18 cellular contexts compared by ENCODE assay signal in the genomic region with DNA sequence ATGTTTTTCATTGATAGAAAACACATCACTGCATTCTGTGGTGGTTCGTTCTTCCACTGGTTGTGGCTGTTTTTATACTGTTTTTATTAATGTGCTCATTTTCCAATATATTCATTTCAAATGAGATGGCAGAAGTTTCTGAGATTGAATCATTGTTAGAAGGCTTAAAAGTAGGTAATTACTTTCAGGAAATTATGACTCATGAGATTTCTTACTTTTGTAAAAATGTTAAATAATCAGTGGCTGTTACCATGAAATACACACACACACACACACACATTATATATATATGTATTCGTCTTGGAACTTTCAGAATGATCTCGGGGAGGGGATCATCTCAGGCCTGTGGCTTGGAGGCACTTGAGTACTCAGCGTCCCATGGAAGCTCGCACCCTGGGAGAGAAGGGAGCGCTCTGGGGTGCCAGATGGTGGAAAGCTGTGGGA.
DNase-seq lines count a peak whose midpoint lies in the region; ATAC-seq, FAIRE-seq and TF ChIP-seq lines count a peak whose summit lies in the region.
"Had no signal": no experiment of that assay in that cellular context is flagged by ENCODE, and none has a peak within 500 bp of the region (broad histone marks: within the 10 kb centered on the region; RNA-seq: fewer than 3 reads in every experiment).

No MANE protein-coding gene starts in this region.

- no peaks in the 10 kb centered on the region for H3K27me3 ChIP-seq in CD8-positive, alpha-beta T cell (ENCODE audit: insufficient read depth, low read length)
- H3K27me3 ChIP-seq in bronchial epithelial cell (ENCODE audit: control insufficient read depth, insufficient read depth, low read length) (no peaks in the 10 kb centered on the region), suprapubic skin (no peaks in the 10 kb centered on the region)
- H3K27me3 ChIP-seq: right atrium auricular region had no signal

- TF ChIP-seq POLR2A in suprapubic skin (IDR thresholded peaks at IDR 0.05): no peak

- no peak for TF ChIP-seq EP300 in suprapubic skin (IDR thresholded peaks at IDR 0.05)

- no peaks in the 10 kb centered on the region for H3K36me3 ChIP-seq in CD8-positive, alpha-beta T cell (ENCODE audit: insufficient read depth, low read length)
- H3K36me3 ChIP-seq in bronchial epithelial cell (ENCODE audit: control insufficient read depth, insufficient read depth, low read length) (no peaks in the 10 kb centered on the region), suprapubic skin (no peaks in the 10 kb centered on the region)
- H3K36me3 ChIP-seq: right atrium auricular region had no signal

- 78% methylated on average over 6 of the region's 6 CpGs for WGBS in suprapubic skin

- H3K9me3 ChIP-seq in CD8-positive, alpha-beta T cell (ENCODE audit: low read length): no peaks in the 10 kb centered on the region
- no peaks in the 10 kb centered on the region for H3K9me3 ChIP-seq in suprapubic skin
- H3K9me3 ChIP-seq: right atrium auricular region had no signal

- H3K36me3 Mint-ChIP-seq in CD8-positive, alpha-beta T cell: peaks cover 18% of the 10 kb centered on the region
- H3K36me3 Mint-ChIP-seq: natural killer cell treated with Interleukin-12 subunit alpha and Interleukin-12 subunit beta and Interleukin-15 and Interleukin-18, amount 100 ng/mL, for 72 hours had no signal

- no peaks in the 10 kb centered on the region for H3K27me3 Mint-ChIP-seq in CD8-positive, alpha-beta T cell (ENCODE audit: low read depth)
- H3K27me3 Mint-ChIP-seq: CD4-positive, alpha-beta memory T cell; natural killer cell treated with Interleukin-12 subunit alpha and Interleukin-12 subunit beta and Interleukin-15 and Interleukin-18, amount 100 ng/mL, for 72 hours had no signal

- DNase-seq in CD8-positive, alpha-beta T cell: no peak
- peak; percentile 10 for DNase-seq in HT1080 (ENCODE audit: low read depth)
- DNase-seq in bronchial epithelial cell (ENCODE audit: low read depth): peak; percentile 49
- peak; percentile 53 for DNase-seq in iris pigment epithelial cell (ENCODE audit: low read depth)
- no peak for DNase-seq in suprapubic skin (ENCODE audit: low spot score in 2 of 2)
- no peak for DNase-seq in sciatic nerve (ENCODE audit: low spot score)
- no peak for DNase-seq in activated CD8-positive, alpha-beta memory T cell treated with anti-CD3 and anti-CD28 coated beads for 24 hours
- DNase-seq: activated CD4-positive, CD25-positive, alpha-beta regulatory T cell treated with anti-CD3 and anti-CD28 coated beads, Interleukin-2, amount 50 U/mL, for 72 hours; CD4-positive, alpha-beta memory T cell; erythroblast; NCI-H2081 treated with DMSO at 0.1 percent for 48 hours; NCI-H82; stimulated activated CD4-positive, alpha-beta T cell treated with anti-CD3 and anti-CD28 coated beads, Interleukin-2, amount 100 ng/mL, for 48 hours; trophoblast cell had no signal

- no peak overlapping the region for H3K4me3 ChIP-seq in CD8-positive, alpha-beta T cell (ENCODE audit: low read depth, low read length)
- H3K4me3 ChIP-seq in bronchial epithelial cell (ENCODE audit: low read depth, low read length): no peak overlapping the region
- no peak overlapping the region for H3K4me3 ChIP-seq in suprapubic skin
- H3K4me3 ChIP-seq: right atrium auricular region had no signal

- ATAC-seq in CD8-positive, alpha-beta T cell: no peak
- ATAC-seq in HG02852 (IDR thresholded peaks at IDR 0.05; ENCODE audit: unreplicated experiment): no peak
- no peak for ATAC-seq in sciatic nerve
- ATAC-seq: natural killer cell treated with Interleukin-12 subunit alpha and Interleukin-12 subunit beta and Interleukin-15 and Interleukin-18, amount 100 ng/mL, for 72 hours had no signal

- H3K9me3 Mint-ChIP-seq in CD8-positive, alpha-beta T cell: no peaks in the 10 kb centered on the region
- H3K9me3 Mint-ChIP-seq: natural killer cell treated with Interleukin-12 subunit alpha and Interleukin-12 subunit beta and Interleukin-15 and Interleukin-18, amount 100 ng/mL, for 72 hours had no signal

- H3K4me3 Mint-ChIP-seq in CD8-positive, alpha-beta T cell: no peak overlapping the region
- H3K4me3 Mint-ChIP-seq: activated T-helper 1 cell treated with anti-CD3 and anti-CD28 coated beads, Interleukin-12 subunit alpha, Interleukin-12 subunit beta, Interleukin-2, Interleukin-4 antibody, amounts not matched to agents 30 ng/mL and 10 ng/mL and 1 ng/mL, durations not matched to agents 14 hours and 24 hours and 36 hours; CD4-positive, alpha-beta memory T cell; natural killer cell treated with Interleukin-12 subunit alpha and Interleukin-12 subunit beta and Interleukin-15 and Interleukin-18, amount 100 ng/mL, for 72 hours had no signal

- CTCF ChIA-PET in CD8-positive, alpha-beta T cell (lab: Charles Lee): no interaction called here

- intact Hi-C loops in CD8-positive, alpha-beta T cell (cut with DNase I, micrococcal nuclease): no loop called here
- intact Hi-C loops in sciatic nerve (cut with DNase I): no loop called here

- peaks cover 15% of the 10 kb centered on the region for H3K4me1 Mint-ChIP-seq in CD8-positive, alpha-beta T cell (ENCODE audit: low read depth)

- FAIRE-seq in bronchial epithelial cell (lab: Jason Lieb, UNC): no peak

- TF ChIP-seq CTCF in CD8-positive, alpha-beta T cell (IDR thresholded peaks at IDR 0.05): no peak
- TF ChIP-seq CTCF in bronchial epithelial cell (IDR thresholded peaks at IDR 0.05; ENCODE audit: insufficient read depth, low read length, severe bottlenecking) (no peak), suprapubic skin (IDR thresholded peaks at IDR 0.05) (no peak)

- H3K27ac Mint-ChIP-seq in CD8-positive, alpha-beta T cell: peak overlapping the region; percentile 61
- H3K27ac Mint-ChIP-seq: activated T-helper 1 cell treated with anti-CD3 and anti-CD28 coated beads, Interleukin-12 subunit alpha, Interleukin-12 subunit beta, Interleukin-2, Interleukin-4 antibody, amounts not matched to agents 30 ng/mL and 10 ng/mL and 1 ng/mL, durations not matched to agents 14 hours and 24 hours and 36 hours; natural killer cell treated with Interleukin-12 subunit alpha and Interleukin-12 subunit beta and Interleukin-15 and Interleukin-18, amount 100 ng/mL, for 72 hours had no signal

- no peaks in the 10 kb centered on the region for H3K4me1 ChIP-seq in CD8-positive, alpha-beta T cell (ENCODE audit: insufficient read depth, low read length)
- H3K4me1 ChIP-seq in suprapubic skin: no peaks in the 10 kb centered on the region
- H3K4me1 ChIP-seq: right atrium auricular region had no signal

- H3K27ac ChIP-seq in CD8-positive, alpha-beta T cell (ENCODE audit: low read depth, low read length): no peak overlapping the region
- H3K27ac ChIP-seq in suprapubic skin: no peak overlapping the region
- H3K27ac ChIP-seq: right atrium auricular region had no signal

- POLR2A ChIA-PET in CD8-positive, alpha-beta T cell (lab: Charles Lee): no interaction called here

Comparison
In these comparisons a context has a peak if more than half of its experiments do, and no peak if none do; other contexts are left out.
1. DNase-seq: peak in HT1080 (single experiment), bronchial epithelial cell (single experiment) and iris pigment epithelial cell (single experiment); none in CD8-positive, alpha-beta T cell (0 of 7), suprapubic skin (0 of 2), sciatic nerve (single experiment) and activated CD8-positive, alpha-beta memory T cell treated with anti-CD3 and anti-CD28 coated beads for 24 hours (single experiment).